Comparison of ENCODE assay signal across 30 cellular contexts in the genomic region with DNA sequence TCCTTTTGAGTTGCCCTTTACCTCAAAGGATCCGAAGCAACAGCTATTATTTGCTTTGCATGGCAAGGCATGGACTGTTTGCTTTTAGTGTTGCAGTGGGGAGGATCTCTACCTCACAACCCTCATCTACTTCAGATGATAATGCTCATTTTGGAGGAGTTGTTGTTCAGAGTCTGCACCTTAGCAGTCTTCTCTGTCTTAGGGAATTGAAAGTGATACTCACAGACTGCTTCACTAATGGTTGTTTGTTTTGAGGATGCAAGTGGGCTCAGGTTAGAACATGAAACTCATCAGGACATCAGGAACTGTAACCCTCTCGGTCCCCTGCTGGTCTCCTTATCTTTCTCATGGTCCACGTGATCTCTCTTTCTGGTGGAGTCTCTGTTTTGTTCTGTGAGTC.
"Had no signal": no experiment of that assay in that cellular context is flagged by ENCODE, and none has a peak within 500 bp of the region (broad histone marks: within the 10 kb centered on the region; RNA-seq: fewer than 3 reads in every experiment).

No MANE protein-coding gene starts in this region.

- H3K27me3 Mint-ChIP-seq: stimulated activated naive B cell treated with anti-CD40 and anti-IgM and Interleukin-4, amounts not matched to agents 10 μg/mL and 1 μg/mL and 100 μg/mL, for 72 hours had no signal

- DNase-seq: immature natural killer cell; kidney; left colon; left lung; lower lobe of right lung; mammary epithelial cell; mesenchymal stem cell; naive thymus-derived CD8-positive, alpha-beta T cell; nucleus accumbens; pancreas; posterior cingulate gyrus; retina; right cardiac atrium; stimulated activated CD4-positive, alpha-beta T cell treated with anti-CD3 and anti-CD28 coated beads, Interleukin-12 subunit alpha, Interleukin-12 subunit beta, amount 100 ng/mL, for 4 hours; stimulated activated CD4-positive, alpha-beta T cell treated with anti-CD3 and anti-CD28 coated beads, Interleukin-15, amount 100 ng/mL, for 24 hours; stimulated activated CD4-positive, alpha-beta T cell treated with anti-CD3 and anti-CD28 coated beads, Interleukin-2, amount 100 ng/mL, for 24 hours; stimulated activated CD4-positive, alpha-beta T cell treated with anti-CD3 and anti-CD28 coated beads, Interleukin-4, amount 100 ng/mL, for 1 hour; stimulated activated naive B cell treated with anti-CD40 and anti-IgM and Interleukin-4, amounts not matched to agents 10 μg/mL and 1 μg/mL and 100 μg/mL, for 72 hours; stimulated activated naive CD8-positive, alpha-beta T cell treated with anti-CD3 and anti-CD28 coated beads, Interleukin-15, Interleukin-2, amounts not matched to agents 100 U/mL and 50 U/mL, for 24 hours; stomach; testis; thyroid gland; transverse colon; upper lobe of left lung had no signal

- H3K27me3 ChIP-seq: left lung, pancreas, stomach, testis, thyroid gland, transverse colon, upper lobe of left lung, vagina had no signal

- H3K4me3 Mint-ChIP-seq: immature natural killer cell; naive thymus-derived CD8-positive, alpha-beta T cell; nephron; neural crest cell; stimulated activated naive B cell treated with anti-CD40 and anti-IgM and Interleukin-4, amounts not matched to agents 10 μg/mL and 1 μg/mL and 100 μg/mL, for 72 hours had no signal

- H3K9me3 Mint-ChIP-seq: stimulated activated naive B cell treated with anti-CD40 and anti-IgM and Interleukin-4, amounts not matched to agents 10 μg/mL and 1 μg/mL and 100 μg/mL, for 72 hours had no signal

- H3K27ac Mint-ChIP-seq: immature natural killer cell; naive thymus-derived CD8-positive, alpha-beta T cell; nephron; stimulated activated naive B cell treated with anti-CD40 and anti-IgM and Interleukin-4, amounts not matched to agents 10 μg/mL and 1 μg/mL and 100 μg/mL, for 72 hours had no signal

- H3K4me3 ChIP-seq: left lung, lower lobe of right lung, pancreas, prostate gland, skin epidermis, stomach, testis, thyroid gland, transverse colon, upper lobe of left lung, vagina had no signal

- H3K4me1 Mint-ChIP-seq: immature natural killer cell; naive thymus-derived CD8-positive, alpha-beta T cell; nephron had no signal

- FAIRE-seq: islet of Langerhans, kidney, pancreas had no signal

- H3K36me3 Mint-ChIP-seq: immature natural killer cell; stimulated activated naive B cell treated with anti-CD40 and anti-IgM and Interleukin-4, amounts not matched to agents 10 μg/mL and 1 μg/mL and 100 μg/mL, for 72 hours had no signal

- H3K36me3 ChIP-seq: left lung, lower lobe of right lung, pancreas, prostate gland, stomach, thyroid gland, transverse colon, upper lobe of left lung, vagina had no signal
